In genomic region chr9:128438343-128439109, GRCh38 we compare ENCODE assay signal across 9 cellular contexts. TPM values are rescaled to one million over a fixed set of nuclear protein-coding genes. Genes with fewer than 3 reads are reported as not detected.
DNase-seq lines count a peak whose midpoint lies in the region; ATAC-seq, FAIRE-seq and TF ChIP-seq lines count a peak whose summit lies in the region.
"Had no signal": no experiment of that assay in that cellular context is flagged by ENCODE, and none has a peak within 500 bp of the region (broad histone marks: within the 10 kb centered on the region; RNA-seq: fewer than 3 reads in every experiment).

No MANE protein-coding gene starts in this region.

- no peaks in the 10 kb centered on the region for H3K36me3 Mint-ChIP-seq in activated B cell treated with CpG ODN at 0.5 μM for 24 hours (ENCODE audit: low read depth)

- CTCF ChIA-PET in activated B cell treated with CpG ODN at 0.5 μM for 24 hours (lab: Charles Lee), result interaction anchor here (0.6 to 1.8 kb wide), 7 partner anchors 14 to 121 kb away, joined by 3 to 7 read pairs (median 4); partner anchors contain the start of gene ODF2

- no peak overlapping the region for H3K27ac ChIP-seq in keratinocyte (ENCODE audit: control insufficient read depth, insufficient read depth, low read length)

- H3K4me1 Mint-ChIP-seq in activated B cell treated with CpG ODN at 0.5 μM for 24 hours, result peaks cover 5% of the 10 kb centered on the region

- dilution Hi-C loops in keratinocyte (cut with MboI; ENCODE audit: extremely low pct_ligation_motif_present, low sequenced_read_pairs), result no loop called here

- no peak overlapping the region for H3K9ac ChIP-seq in keratinocyte (ENCODE audit: control insufficient read depth, extremely low read depth, insufficient read depth, low read length)

- no peak overlapping the region for H3K4me3 ChIP-seq in bronchial epithelial cell (ENCODE audit: low read depth, low read length)
- no peak overlapping the region for H3K4me3 ChIP-seq in keratinocyte (ENCODE audit: control insufficient read depth in 2 of 3, extremely low read depth in 1 of 3, insufficient read depth in 2 of 3, low read depth in 1 of 3, low read length in 3 of 3)

- no peaks in the 10 kb centered on the region for H3K9me3 Mint-ChIP-seq in activated B cell treated with CpG ODN at 0.5 μM for 24 hours
- H3K9me3 Mint-ChIP-seq: dendritic cell treated with granulocyte-macrophage colony-stimulating factor and Interleukin-4, amounts not matched to agents 40 ng/mL and 50 ng/mL, for 4 days had no signal

- no peaks in the 10 kb centered on the region for H3K9me3 ChIP-seq in keratinocyte (ENCODE audit: control insufficient read depth, low read depth, low read length)

- ATAC-seq in HG02623 (IDR thresholded peaks at IDR 0.05; ENCODE audit: unreplicated experiment) (peak; percentile 70), activated B cell treated with CpG ODN at 0.5 μM for 24 hours (ENCODE audit: low read depth) (peak; percentile 97), HG03457 (IDR thresholded peaks at IDR 0.05; ENCODE audit: unreplicated experiment) (no peak)

- H2AFZ ChIP-seq in keratinocyte (ENCODE audit: control insufficient read depth, low read length), result peak overlapping the region; percentile 60

- no peak overlapping the region for H3K4me2 ChIP-seq in keratinocyte (ENCODE audit: control insufficient read depth, extremely low read depth, insufficient read depth, low read depth, low read length)

- H3K27ac Mint-ChIP-seq in activated B cell treated with CpG ODN at 0.5 μM for 24 hours, result no peak overlapping the region
- H3K27ac Mint-ChIP-seq: dendritic cell treated with granulocyte-macrophage colony-stimulating factor and Interleukin-4, amounts not matched to agents 40 ng/mL and 50 ng/mL, for 4 days had no signal

- no peaks in the 10 kb centered on the region for H3K4me1 ChIP-seq in keratinocyte (ENCODE audit: control insufficient read depth, extremely low read depth, insufficient read depth, low read length)

- H3K9me1 ChIP-seq in keratinocyte (ENCODE audit: control insufficient read depth, extremely low read depth, insufficient read depth, low read length), result no peaks in the 10 kb centered on the region

- H3K27me3 Mint-ChIP-seq in activated B cell treated with CpG ODN at 0.5 μM for 24 hours, result no peaks in the 10 kb centered on the region
- H3K27me3 Mint-ChIP-seq: dendritic cell treated with granulocyte-macrophage colony-stimulating factor and Interleukin-4, amounts not matched to agents 40 ng/mL and 50 ng/mL, for 4 days had no signal

- H3K4me3 Mint-ChIP-seq in activated B cell treated with CpG ODN at 0.5 μM for 24 hours, result no peak overlapping the region
- H3K4me3 Mint-ChIP-seq: dendritic cell treated with granulocyte-macrophage colony-stimulating factor and Interleukin-4, amounts not matched to agents 40 ng/mL and 50 ng/mL, for 4 days had no signal

- H4K20me1 ChIP-seq in keratinocyte (ENCODE audit: control insufficient read depth, extremely low read depth, insufficient read depth, low read length), result no peaks in the 10 kb centered on the region

- intact Hi-C loops in activated B cell treated with CpG ODN at 0.5 μM for 24 hours (cut with micrococcal nuclease), result loop anchor here (2.0 kb wide), 3 partner anchors 18 to 66 kb away; partner anchors contain the start of genes CERCAM, GLE1 and ODF2

- FAIRE-seq in bronchial epithelial cell (lab: Jason Lieb, UNC) (no peak), keratinocyte (lab: Jason Lieb, UNC) (peak; percentile 5)

- no peaks in the 10 kb centered on the region for H3K79me2 ChIP-seq in keratinocyte (ENCODE audit: control insufficient read depth, insufficient read depth, low read length)

- H3K36me3 ChIP-seq in bronchial epithelial cell (ENCODE audit: control insufficient read depth, insufficient read depth, low read length) (peaks cover 2% of the 10 kb centered on the region), keratinocyte (ENCODE audit: control insufficient read depth in 2 of 2, extremely low read depth in 1 of 2, insufficient read depth in 2 of 2, low read length in 2 of 2) (peaks cover 0 to 7% of the 10 kb centered on the region in 2 experiments)

- DNase-seq in DMS153 (lab: John Stamatoyannopoulos, UW), result peak; percentile 78
- peak; percentile 69 for DNase-seq in NCI-H226
- DNase-seq in activated B cell treated with CpG ODN at 0.5 μM for 24 hours, result peak; percentile 77
- DNase-seq in bronchial epithelial cell (ENCODE audit: low read depth), result peak; percentile 47
- DNase-seq in keratinocyte (ENCODE audit: low read depth, low spot score), result no peak
- DNase-seq in stimulated activated CD4-positive, alpha-beta T cell treated with anti-CD3 and anti-CD28 coated beads, Interleukin-1b, Interleukin-23, amount 100 ng/mL, for 48 hours, result peak; percentile 81

- TF ChIP-seq CTCF in activated B cell treated with CpG ODN at 0.5 μM for 24 hours (IDR thresholded peaks at IDR 0.05), result peak; percentile 16
- TF ChIP-seq CTCF in bronchial epithelial cell (IDR thresholded peaks at IDR 0.05; ENCODE audit: insufficient read depth, low read length, severe bottlenecking), result peak; percentile 98
- TF ChIP-seq CTCF in keratinocyte (optimal IDR thresholded peaks at IDR 0.05 in 1 of 3, IDR thresholded peaks at IDR 0.05 in 1 of 3, conservative IDR thresholded peaks at IDR 0.05 in 1 of 3; ENCODE audit: extremely low read depth in 1 of 3, insufficient read depth in 2 of 3, low read length in 3 of 3), result peak; percentile 90 to 97 (median 92)

- POLR2A ChIA-PET in activated B cell treated with CpG ODN at 0.5 μM for 24 hours (lab: Charles Lee), result interaction anchor here (0.6 to 0.8 kb wide), 2 partner anchors 113 to 1554 kb away, joined by 3 read pairs; partner anchors contain the start of gene SPTAN1

- H3K27me3 ChIP-seq in bronchial epithelial cell (ENCODE audit: control insufficient read depth, insufficient read depth, low read length) (peaks cover 2% of the 10 kb centered on the region), keratinocyte (ENCODE audit: control insufficient read depth, extremely low read depth, insufficient read depth, low read length) (no peaks in the 10 kb centered on the region)

RNA-seq across cellular contexts. Expression of gene ODF2, which starts 17.3 kb away (rescaled TPM):
- total RNA-seq in activated B cell treated with CpG ODN at 0.5 μM for 24 hours (41.2 and 45.7 TPM in 2 replicates), bronchial epithelial cell (17.6 and 27.1 TPM in 2 replicates)
- polyA plus RNA-seq in keratinocyte, result 6.6 to 16.3 TPM (median 14.0 TPM) in 3 replicates
- polyA plus RNA-seq in keratinocyte (2011; ENCODE audit: low read depth), result 22.3 TPM
- polyA plus RNA-seq in keratinocyte (2011; cell fraction: cytosol; rRNA removed), result 10.0 and 12.1 TPM in 2 replicates
- 41.3 and 42.1 TPM in 2 replicates for polyA plus RNA-seq in keratinocyte (2011; cell fraction: nucleus; rRNA removed)
- polyA plus RNA-seq in keratinocyte (2012; ENCODE audit: low replicate concordance), result 10.4 and 22.4 TPM in 2 replicates
- polyA minus RNA-seq in keratinocyte, result 4.6 to 13.2 TPM (median 12.5 TPM) in 3 replicates
- 5.9 TPM for polyA minus RNA-seq in keratinocyte (2011; cell fraction: cytosol; rRNA and poly(A)+ RNA removed)
- 6.0 and 9.5 TPM in 2 replicates for polyA minus RNA-seq in keratinocyte (2011; cell fraction: nucleus; rRNA and poly(A)+ RNA removed)

RNA-seq across cellular contexts. Expression of gene CERCAM, which starts 17.9 kb away (rescaled TPM):
- total RNA-seq in activated B cell treated with CpG ODN at 0.5 μM for 24 hours (1.7 TPM in 2 replicates), bronchial epithelial cell (12.4 and 28.2 TPM in 2 replicates)
- polyA plus RNA-seq in keratinocyte, result 15.9 to 39.7 TPM (median 25.9 TPM) in 3 replicates
- polyA plus RNA-seq in keratinocyte (2011; ENCODE audit: low read depth), result 11.3 TPM
- 15.2 and 27.3 TPM in 2 replicates for polyA plus RNA-seq in keratinocyte (2011; cell fraction: cytosol; rRNA removed)
- 32.0 and 44.1 TPM in 2 replicates for polyA plus RNA-seq in keratinocyte (2011; cell fraction: nucleus; rRNA removed)
- 12.0 and 23.8 TPM in 2 replicates for polyA plus RNA-seq in keratinocyte (2012; ENCODE audit: low replicate concordance)
- polyA minus RNA-seq in keratinocyte, result 10.1 to 38.8 TPM (median 35.6 TPM) in 3 replicates
- polyA minus RNA-seq in keratinocyte (2011; cell fraction: cytosol; rRNA and poly(A)+ RNA removed), result 57.9 TPM
- 35.7 and 36.8 TPM in 2 replicates for polyA minus RNA-seq in keratinocyte (2011; cell fraction: nucleus; rRNA and poly(A)+ RNA removed)

Comparison
In these comparisons a context has a peak if more than half of its experiments do, and no peak if none do; other contexts are left out.
1. CTCF ChIP-seq: peak in every context shown above with its lines; median percentile 98 in bronchial epithelial cell; 92 in keratinocyte; 16 in activated B cell treated with CpG ODN at 0.5 μM for 24 hours.